8 cellular contexts compared by ENCODE assay signal in genomic region chr10:112446855-112447691, GRCh38. TPM values are rescaled to one million over a fixed set of nuclear protein-coding genes. Genes with fewer than 3 reads are reported as not detected.
DNase-seq lines count a peak whose midpoint lies in the region; ATAC-seq, FAIRE-seq and TF ChIP-seq lines count a peak whose summit lies in the region.

Gene VTI1A (plus strand): TSS chr10:112447215. CDS start chr10:112447374, 159 bp downstream.
A gene with protein sequence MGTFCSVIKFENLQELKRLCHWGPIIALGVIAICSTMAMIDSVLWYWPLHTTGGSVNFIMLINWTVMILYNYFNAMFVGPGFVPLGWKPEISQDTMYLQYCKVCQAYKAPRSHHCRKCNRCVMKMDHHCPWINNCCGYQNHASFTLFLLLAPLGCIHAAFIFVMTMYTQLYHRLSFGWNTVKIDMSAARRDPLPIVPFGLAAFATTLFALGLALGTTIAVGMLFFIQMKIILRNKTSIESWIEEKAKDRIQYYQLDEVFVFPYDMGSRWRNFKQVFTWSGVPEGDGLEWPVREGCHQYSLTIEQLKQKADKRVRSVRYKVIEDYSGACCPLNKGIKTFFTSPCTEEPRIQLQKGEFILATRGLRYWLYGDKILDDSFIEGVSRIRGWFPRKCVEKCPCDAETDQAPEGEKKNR (minus strand): TSS chr10:112446914. CDS start chr10:112445436, 1,478 bp downstream.

- CTCF ChIA-PET in A549 (lab: Yijun Ruan, JAX): interaction anchor here (0.9 to 1.3 kb wide), 5 partner anchors 11 to 310 kb away, joined by 3 to 5 read pairs (median 3); no protein-coding TSS in a partner anchor

- WGBS in A549 (ENCODE audit: missing lambda C conversion rate): 2% methylated on average over 40 of the region's 63 CpGs

- H3K4me1 ChIP-seq in A549 (peaks cover 17% of the 10 kb centered on the region), breast epithelium (no peaks in the 10 kb centered on the region)

- TF ChIP-seq POLR2A in A549 (IDR thresholded peaks at IDR 0.05; ENCODE audit: low read length) (peak; percentile 93), breast epithelium (IDR thresholded peaks at IDR 0.05) (peak; percentile 36)

- H3K27me3 ChIP-seq in breast epithelium: no peaks in the 10 kb centered on the region

- no peak for TF ChIP-seq RAD21 in A549 (conservative IDR thresholded peaks at IDR 0.05 in 1 of 2, IDR thresholded peaks at IDR 0.05 in 1 of 2)

- DNase-seq in A549 (ENCODE audit: low read depth in 1 of 2, low spot score in 1 of 2) (peak; percentile 68 to 89), NCI-H2107 (lab: John Stamatoyannopoulos, UW) (peak; percentile 17), breast epithelium (ENCODE audit: low spot score in 2 of 2) (peak; percentile 74 to 83), iPS-NIHi11 (ENCODE audit: low spot score) (peak; percentile 85), smooth muscle cell of the brain vasculature (ENCODE audit: low read depth, low spot score) (peak; percentile 70)

- intact Hi-C loops in breast epithelium (cut with DNase I; ENCODE audit: low total_unique reads): no loop called here

- H3K27ac ChIP-seq in A549 (peak within 1 kb of the TSS; percentile 98 to 99), VCaP (peak within 1 kb of the TSS; percentile 85), breast epithelium (peak within 1 kb of the TSS; percentile 88 to 92)

- TF ChIP-seq EP300 in A549 (IDR thresholded peaks at IDR 0.05): no peak; a peak in 1 of 5 replicates

- TF ChIP-seq CTCF in A549 (IDR thresholded peaks at IDR 0.05): no peak
- peak; percentile 35 for TF ChIP-seq CTCF in VCaP (conservative IDR thresholded peaks at IDR 0.05)
- TF ChIP-seq CTCF in breast epithelium (IDR thresholded peaks at IDR 0.05): no peak

- POLR2A ChIA-PET in A549 (lab: Yijun Ruan, JAX): interaction anchor here (0.6 to 1.5 kb wide), 5 partner anchors 11 to 263 kb away, joined by 3 to 9 read pairs (median 3); partner anchors contain the start of gene GPAM

- no peaks in the 10 kb centered on the region for H3K9me3 ChIP-seq in A549
- H3K9me3 ChIP-seq in breast epithelium: no peaks in the 10 kb centered on the region

- H3K4me2 ChIP-seq in A549: peak within 1 kb of the TSS; percentile 94

- H3K36me3 ChIP-seq in breast epithelium: no peaks in the 10 kb centered on the region

- H3K4me3 ChIP-seq in A549 (peak within 1 kb of the TSS; percentile 89), breast epithelium (peak within 1 kb of the TSS; percentile 77 to 96 (median 94))

- peak; percentile 98 to 99 for ATAC-seq in A549
- ATAC-seq in GM18517 (IDR thresholded peaks at IDR 0.05; ENCODE audit: unreplicated experiment): peak; percentile 89
- ATAC-seq in HG03045 (IDR thresholded peaks at IDR 0.05; ENCODE audit: unreplicated experiment): peak; percentile 93

- no peak for FAIRE-seq in A549 (lab: Jason Lieb, UNC)

TF ChIP-seq in A549, 52 proteins besides CTCF, POLR2A, EP300 and RAD21 (continues in another document):
- TF ChIP-seq, protein P1, sequence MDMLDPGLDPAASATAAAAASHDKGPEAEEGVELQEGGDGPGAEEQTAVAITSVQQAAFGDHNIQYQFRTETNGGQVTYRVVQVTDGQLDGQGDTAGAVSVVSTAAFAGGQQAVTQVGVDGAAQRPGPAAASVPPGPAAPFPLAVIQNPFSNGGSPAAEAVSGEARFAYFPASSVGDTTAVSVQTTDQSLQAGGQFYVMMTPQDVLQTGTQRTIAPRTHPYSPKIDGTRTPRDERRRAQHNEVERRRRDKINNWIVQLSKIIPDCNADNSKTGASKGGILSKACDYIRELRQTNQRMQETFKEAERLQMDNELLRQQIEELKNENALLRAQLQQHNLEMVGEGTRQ (IDR thresholded peaks at IDR 0.05): no peak
- TF ChIP-seq HEYL (CRISPR knock-in tag; IDR thresholded peaks at IDR 0.05) (no peak), ZFP36 (IDR thresholded peaks at IDR 0.05; ENCODE audit: borderline replicate concordance, partially characterized antibody) (no peak), EHF (CRISPR knock-in tag; IDR thresholded peaks at IDR 0.05) (peak; percentile 74; the same call in 1 of the 2 replicates), ZNF302 (CRISPR knock-in tag; IDR thresholded peaks at IDR 0.05) (no peak), POLR2AphosphoS2 (conservative IDR thresholded peaks at IDR 0.05; ENCODE audit: low read length) (no peak), NR3C1 (IDR thresholded peaks at IDR 0.05) (no peak), HOXA7 (CRISPR knock-in tag; IDR thresholded peaks at IDR 0.05) (no peak), BCL3 (IDR thresholded peaks at IDR 0.05) (0 out of 3 replicates have a peak, but pooled peaks have one; percentile 53), GATA3 (IDR thresholded peaks at IDR 0.05; ENCODE audit: borderline replicate concordance) (peak; percentile 25; the same call in 1 of the 2 replicates), ESRRA (IDR thresholded peaks at IDR 0.05; ENCODE audit: borderline replicate concordance, low read length) (no peak), ZSCAN20 (CRISPR knock-in tag; IDR thresholded peaks at IDR 0.05) (no peak), FOSB (CRISPR knock-in tag; IDR thresholded peaks at IDR 0.05) (no peak), BHLHE40 (IDR thresholded peaks at IDR 0.05; ENCODE audit: low read depth, low read length) (no peak), CHD2 (IDR thresholded peaks at IDR 0.05; ENCODE audit: low read length, partially characterized antibody) (no peak), CHD4 (IDR thresholded peaks at IDR 0.05; ENCODE audit: borderline replicate concordance) (no peak), TFCP2L1 (CRISPR knock-in tag; IDR thresholded peaks at IDR 0.05) (no peak), RNF2 (IDR thresholded peaks at IDR 0.05; ENCODE audit: borderline replicate concordance, low read depth) (no peak), MAFK (IDR thresholded peaks at IDR 0.05; ENCODE audit: partially characterized antibody) (no peak), HES2 (IDR thresholded peaks at IDR 0.05) (no peak), EHMT2 (IDR thresholded peaks at IDR 0.05; ENCODE audit: low read depth) (no peak), NPAS2 (CRISPR knock-in tag; IDR thresholded peaks at IDR 0.05; ENCODE audit: borderline replicate concordance) (no peak), HDAC2 (IDR thresholded peaks at IDR 0.05) (peak; percentile 75; the same call in 1 of the 2 replicates), FOXS1 (CRISPR knock-in tag; IDR thresholded peaks at IDR 0.05) (no peak), FOSL2 (IDR thresholded peaks at IDR 0.05) (no peak), FOSL2 (CRISPR knock-in tag; IDR thresholded peaks at IDR 0.05) (no peak), KDM5A (IDR thresholded peaks at IDR 0.05) (peak; percentile 96), SREBF2 (IDR thresholded peaks at IDR 0.05) (no peak), HOXB5 (CRISPR knock-in tag; IDR thresholded peaks at IDR 0.05) (no peak), RARB (CRISPR knock-in tag; IDR thresholded peaks at IDR 0.05) (no peak), RCOR1 (IDR thresholded peaks at IDR 0.05; ENCODE audit: low read depth, low read length) (no peak)

RNA-seq across cellular contexts. Expression of gene VTI1A, which starts in this region (rescaled TPM):
- 20.3 and 25.3 TPM in 2 replicates for polyA plus RNA-seq in A549 (2011; rRNA removed)
- 6.8 and 7.3 TPM in 2 replicates for polyA plus RNA-seq in A549 (2012; cell fraction: cytosol; rRNA removed)
- 10.6 and 19.1 TPM in 2 replicates for polyA plus RNA-seq in A549 (2012; cell fraction: nucleus; rRNA removed)
- 16.7 to 17.2 TPM (median 17.0 TPM) in 3 replicates for polyA plus RNA-seq in A549 (2017; fragmentation: RNase III; extraction: RNeasy Plus Mini Kit Qiagen cat#74134 plus additional on column Dnase treatment)
- polyA minus RNA-seq in A549 (2011; rRNA and poly(A)+ RNA removed): 16.5 and 19.8 TPM in 2 replicates
- 10 to 100 TPM; 53.7 to 65.6 (median 59.2) TPM for total RNA-seq in breast epithelium

RNA-seq across cellular contexts. Expression of the second gene that starts in this region (rescaled TPM):
- polyA plus RNA-seq in A549 (2011; rRNA removed) (43.0 and 57.0 TPM in 2 replicates), A549 (2017; fragmentation: RNase III; extraction: RNeasy Plus Mini Kit Qiagen cat#74134 plus additional on column Dnase treatment) (37.2 to 40.4 TPM (median 38.2 TPM) in 3 replicates)
- polyA plus RNA-seq in A549 (2012; cell fraction: cytosol; rRNA removed): 11.6 and 14.2 TPM in 2 replicates
- 9.9 and 17.5 TPM in 2 replicates for polyA plus RNA-seq in A549 (2012; cell fraction: nucleus; rRNA removed)
- polyA minus RNA-seq in A549 (2011; rRNA and poly(A)+ RNA removed): 15.9 and 16.8 TPM in 2 replicates
- total RNA-seq in breast epithelium: 10 to 100 TPM; 27.4 to 34.5 (median 32.1) TPM

Comparison
In these comparisons a context has a peak if more than half of its experiments do, and no peak if none do; other contexts are left out.
1. Peak in every context shown above with its lines: DNase-seq, ATAC-seq, H3K4me3 ChIP-seq and H3K27ac ChIP-seq.
2. DNase-seq: peak in every context shown above with its lines; median percentile 85 in iPS-NIHi11; 78 in A549; 78 in breast epithelium; 70 in smooth muscle cell of the brain vasculature; 17 in NCI-H2107.